ENCODE assay signal across 16 cellular contexts in genomic region chr10:32065871-32066270, GRCh38. TPM values are rescaled to one million over a fixed set of nuclear protein-coding genes. Genes with fewer than 3 reads are reported as not detected.
DNase-seq lines count a peak whose midpoint lies in the region; ATAC-seq, FAIRE-seq and TF ChIP-seq lines count a peak whose summit lies in the region.
"Had no signal": no experiment of that assay in that cellular context is flagged by ENCODE, and none has a peak within 500 bp of the region (broad histone marks: within the 10 kb centered on the region; RNA-seq: fewer than 3 reads in every experiment).

No MANE protein-coding gene starts in this region.

- H4K5ac ChIP-seq in H1 (ENCODE audit: insufficient read length, low read depth, low read length), result no peak overlapping the region

- H3K23me2 ChIP-seq in H1 (ENCODE audit: low read depth, low read length), result no peaks in the 10 kb centered on the region

- no peaks in the 10 kb centered on the region for H3K9me3 Mint-ChIP-seq in natural killer cell
- H3K9me3 Mint-ChIP-seq: memory B cell; stimulated activated naive CD8-positive, alpha-beta T cell treated with anti-CD3 and anti-CD28 coated beads, Interleukin-15, Interleukin-2, amounts not matched to agents 100 ng/mL and 50 ng/mL, for 24 hours had no signal

- no peak overlapping the region for H3K56ac ChIP-seq in H1 (replicated peaks; ENCODE audit: insufficient read length, low read depth, low read length)

- no peak overlapping the region for H3K4me3 Mint-ChIP-seq in natural killer cell
- H3K4me3 Mint-ChIP-seq: memory B cell; stimulated activated naive CD8-positive, alpha-beta T cell treated with anti-CD3 and anti-CD28 coated beads, Interleukin-15, Interleukin-2, amounts not matched to agents 100 ng/mL and 50 ng/mL, for 24 hours had no signal

- no peak overlapping the region for H2BK120ac ChIP-seq in H1 (replicated peaks; ENCODE audit: low read depth, low read length)

- H2BK20ac ChIP-seq in H1 (ENCODE audit: low read length), result no peak overlapping the region

- 92% methylated on average over 4 of the region's 4 CpGs; no CpG with 5 or more reads in 1 of the 2 experiments for WGBS in H1 (ENCODE audit: extremely low coverage in 1 of 2, insufficient coverage in 1 of 2, insufficient read length in 1 of 2, insufficient replicate concordance in 2 of 2, low coverage in 1 of 2, low lambda C conversion rate in 2 of 2, missing lambda C conversion rate in 1 of 2), 2 experiments

- H3K27me3 ChIP-seq in H1 (replicated peaks in 1 of 4; ENCODE audit: control insufficient read depth in 3 of 4, extremely low read depth in 1 of 4, insufficient read depth in 3 of 4, low read length in 3 of 4), result no peaks in the 10 kb centered on the region
- H3K27me3 ChIP-seq: ovary had no signal

- H3K27ac Mint-ChIP-seq in natural killer cell, result no peak overlapping the region
- H3K27ac Mint-ChIP-seq: memory B cell; stimulated activated naive CD8-positive, alpha-beta T cell treated with anti-CD3 and anti-CD28 coated beads, Interleukin-15, Interleukin-2, amounts not matched to agents 100 ng/mL and 50 ng/mL, for 24 hours had no signal

- H3K36me3 ChIP-seq in H1 (ENCODE audit: control insufficient read depth in 2 of 4, insufficient read depth in 4 of 4, low read length in 3 of 4), result no peaks in the 10 kb centered on the region
- H3K36me3 ChIP-seq: ovary had no signal

- H3K27ac ChIP-seq in H1 (ENCODE audit: low read depth, low read length), result no peak overlapping the region
- H3K27ac ChIP-seq: ovary had no signal

- no peak overlapping the region for H3K4ac ChIP-seq in H1 (replicated peaks; ENCODE audit: insufficient read length, low read depth, low read length)

- POLR2A ChIA-PET in H1 (lab: Charles Lee; ENCODE audit: partially characterized antibody), result interaction anchor here (1.1 kb wide), 1 partner anchor 9 kb away, joined by 6 read pairs; no protein-coding TSS in a partner anchor

- no peak for TF ChIP-seq CTCF in H1 (IDR thresholded peaks at IDR 0.05; ENCODE audit: control extremely low read depth in 1 of 3, insufficient read depth in 1 of 3, low read depth in 1 of 3, low read length in 3 of 3)
- TF ChIP-seq CTCF in omental fat pad (IDR thresholded peaks at IDR 0.05), result no peak
- TF ChIP-seq CTCF in natural killer cell (IDR thresholded peaks at IDR 0.05), result no peak
- TF ChIP-seq CTCF in GM10266 (IDR thresholded peaks at IDR 0.05; ENCODE audit: control insufficient read depth, insufficient read depth, low read depth, missing control alignments), result no peak

- H2BK5ac ChIP-seq in H1 (ENCODE audit: low read depth, low read length), result no peak overlapping the region

- no peak overlapping the region for H3K18ac ChIP-seq in H1 (ENCODE audit: extremely low read depth, low read length)

- CTCF ChIA-PET in H1 (lab: Charles Lee; ENCODE audit: partially characterized antibody), result interaction anchor here (1.2 kb wide), 1 partner anchor 139 kb away, joined by 3 read pairs; no protein-coding TSS in a partner anchor

- H3K23ac ChIP-seq in H1 (ENCODE audit: insufficient read length), result no peak overlapping the region

- no peaks in the 10 kb centered on the region for H3K36me3 Mint-ChIP-seq in natural killer cell
- H3K36me3 Mint-ChIP-seq: memory B cell had no signal

- H3K9ac ChIP-seq in H1 (replicated peaks in 1 of 4; ENCODE audit: extremely low read depth in 1 of 4, low read depth in 3 of 4, low read length in 3 of 4), result no peak overlapping the region

- H2AFZ ChIP-seq in H1 (ENCODE audit: low read length), result no peak overlapping the region

- TF ChIP-seq POLR2A in H1 (IDR thresholded peaks at IDR 0.05; ENCODE audit: control extremely low read depth in 1 of 2, low read depth in 2 of 2, low read length in 2 of 2), result no peak

- FAIRE-seq in H1 (lab: Jason Lieb, UNC), result no peak
- FAIRE-seq: colon, D721Med had no signal

- no peaks in the 10 kb centered on the region for H3K79me1 ChIP-seq in H1 (ENCODE audit: low read depth, low read length)

- no peaks in the 10 kb centered on the region for H4K20me1 ChIP-seq in H1 (replicated peaks in 1 of 2; ENCODE audit: control insufficient read depth in 1 of 2, insufficient read depth in 2 of 2, low read length in 2 of 2)

- no peaks in the 10 kb centered on the region for H3K9me3 ChIP-seq in H1 (ENCODE audit: insufficient read depth in 2 of 2, low read depth in 1 of 2, low read length in 1 of 2)
- H3K9me3 ChIP-seq: ovary had no signal

- TF ChIP-seq RAD21 in H1 (IDR thresholded peaks at IDR 0.05 in 1 of 2, conservative IDR thresholded peaks at IDR 0.05 in 1 of 2; ENCODE audit: low read depth in 2 of 2, low read length in 2 of 2), result no peak

- no peak for TF ChIP-seq EP300 in H1 (IDR thresholded peaks at IDR 0.05; ENCODE audit: borderline replicate concordance in 1 of 2, low read depth in 2 of 2, low read length in 2 of 2)

- H4K91ac ChIP-seq in H1 (replicated peaks; ENCODE audit: insufficient read length, low read length), result no peak overlapping the region

- no peak overlapping the region for H3K4me3 ChIP-seq in H1 (ENCODE audit: extremely low read depth in 1 of 4, insufficient read depth in 2 of 4, low read depth in 3 of 4, low read length in 4 of 4)
- H3K4me3 ChIP-seq: ovary had no signal

- no peaks in the 10 kb centered on the region for H3K4me1 Mint-ChIP-seq in natural killer cell
- H3K4me1 Mint-ChIP-seq: memory B cell had no signal

- H3K14ac ChIP-seq in H1 (ENCODE audit: insufficient read length), result no peak overlapping the region

- peak; percentile 66 for ATAC-seq in omental fat pad (ENCODE audit: low FRiP score)
- no peak for ATAC-seq in natural killer cell

- H2BK12ac ChIP-seq in H1 (ENCODE audit: low read depth, low read length), result no peak overlapping the region

- H2AK5ac ChIP-seq in H1 (ENCODE audit: low read depth, low read length), result no peak overlapping the region

- intact Hi-C loops in natural killer cell (cut with micrococcal nuclease), result no loop called here

- no peak overlapping the region for H2BK15ac ChIP-seq in H1 (ENCODE audit: low read length)

- H3K79me2 ChIP-seq in H1 (ENCODE audit: control insufficient read depth in 1 of 2, insufficient read depth in 2 of 2, low read length in 2 of 2), result no peaks in the 10 kb centered on the region

- peak; percentile 34 for DNase-seq in GM04504 (ENCODE audit: low read depth)
- DNase-seq in NOMO-1 treated with dmso at 0.1 percent for 144 hours (lab: John Stamatoyannopoulos, UW; ENCODE audit: unreplicated experiment), result peak; percentile 66
- no peak for DNase-seq in H1 (ENCODE audit: low read depth in 1 of 2, low spot score in 2 of 2)
- DNase-seq in omental fat pad (ENCODE audit: low spot score), result no peak
- no peak for DNase-seq in GM19238 (ENCODE audit: insufficient read length, low spot score)
- DNase-seq in natural killer cell, result no peak
- no peak for DNase-seq in GM10266 (ENCODE audit: extremely low spot score)
- no peak for DNase-seq in activated effector memory CD4-positive, alpha-beta T cell treated with anti-CD3 and anti-CD28 coated beads, Interleukin-2, amount 50 U/mL, for 16 hours
- DNase-seq: activated CD4-positive, alpha-beta T cell treated with anti-CD3 and anti-CD28 coated beads, Interleukin-2, amount 50 U/mL, for 4 hours; activated naive CD4-positive, alpha-beta T cell treated with Interleukin-2 at 50 U/mL for 16 hours; ovary; stimulated activated CD4-positive, alpha-beta T cell treated with anti-CD3 and anti-CD28 coated beads, Interleukin-2, amount 100 ng/mL, for 48 hours had no signal

- H3K4me1 ChIP-seq in H1 (replicated peaks in 1 of 4; ENCODE audit: control insufficient read depth in 3 of 4, insufficient read depth in 4 of 4, low read length in 3 of 4), result no peaks in the 10 kb centered on the region

- H3K4me2 ChIP-seq in H1 (ENCODE audit: insufficient read depth in 1 of 2, low read depth in 2 of 2, low read length in 2 of 2), result no peak overlapping the region

- H4K8ac ChIP-seq in H1 (ENCODE audit: extremely low read depth, insufficient read depth, low read length), result no peak overlapping the region

- H3K27me3 Mint-ChIP-seq in natural killer cell (ENCODE audit: low read depth in 2 of 2), result peaks cover 0 to 7% of the 10 kb centered on the region in 2 donors
- H3K27me3 Mint-ChIP-seq: stimulated activated naive CD8-positive, alpha-beta T cell treated with anti-CD3 and anti-CD28 coated beads, Interleukin-15, Interleukin-2, amounts not matched to agents 100 ng/mL and 50 ng/mL, for 24 hours had no signal

TF ChIP-seq in H1, 55 proteins besides CTCF, POLR2A, EP300 and RAD21:
- no peak for TF ChIP-seq TBP (IDR thresholded peaks at IDR 0.05; ENCODE audit: low read depth, low read length)
- peak; percentile 83 for TF ChIP-seq CEBPB (IDR thresholded peaks at IDR 0.05; ENCODE audit: low read depth, low read length)
- TF ChIP-seq MAX (IDR thresholded peaks at IDR 0.05), result no peak

RNA-seq across cellular contexts. Expression of gene KIF5B, which starts 9.6 kb away (rescaled TPM):
- 62.7 and 68.4 TPM in 2 replicates for total RNA-seq in H1 (2021; fragmentation: NEBNext Ultra II Directional; extraction: Animal tissue kit (Norgen Biotek cat#: 25700))
- 7.3 and 9.8 TPM in 2 replicates for polyA plus RNA-seq in H1 (2011; rRNA removed)
- 17.6 TPM for polyA plus RNA-seq in H1 (2011; cell fraction: cytosol; rRNA removed)
- 7.6 TPM for polyA plus RNA-seq in H1 (2011; cell fraction: nucleus; rRNA removed)
- polyA plus RNA-seq in H1 (2012, experiment 1 of 2), result 23.3 to 41.1 TPM (median 27.1 TPM) in 4 replicates
- 2.6 TPM for polyA plus RNA-seq in H1 (2012, experiment 2 of 2)
- 44.2 TPM for polyA plus RNA-seq in H1 (2013, experiment 1 of 2)
- polyA plus RNA-seq in H1 (2013, experiment 2 of 2), result 43.3 TPM
- 21.1 and 32.6 TPM in 2 replicates for polyA minus RNA-seq in H1 (2011; rRNA and poly(A)+ RNA removed)
- 30.2 TPM for polyA minus RNA-seq in H1 (2011; cell fraction: cytosol; rRNA and poly(A)+ RNA removed)
- polyA minus RNA-seq in H1 (2011; cell fraction: nucleus; rRNA and poly(A)+ RNA removed), result 41.6 TPM
- total RNA-seq in omental fat pad (100 to 1,000 TPM in 3 of 4 donors, 10 to 100 TPM in 1; 79.8 to 145 (median 119) TPM), natural killer cell (10 to 100 TPM; 51.0 to 64.2 (median 61.1) TPM)

Comparison
In these comparisons a context has a peak if more than half of its experiments do, and no peak if none do; other contexts are left out.
1. DNase-seq: peak in GM04504 (single experiment) and NOMO-1 treated with dmso at 0.1 percent for 144 hours (single experiment); none in H1 (0 of 2), omental fat pad (single experiment), GM19238 (single experiment), natural killer cell (single experiment), GM10266 (single experiment) and activated effector memory CD4-positive, alpha-beta T cell treated with anti-CD3 and anti-CD28 coated beads, Interleukin-2, amount 50 U/mL, for 16 hours (single experiment).